In the genomic region with DNA sequence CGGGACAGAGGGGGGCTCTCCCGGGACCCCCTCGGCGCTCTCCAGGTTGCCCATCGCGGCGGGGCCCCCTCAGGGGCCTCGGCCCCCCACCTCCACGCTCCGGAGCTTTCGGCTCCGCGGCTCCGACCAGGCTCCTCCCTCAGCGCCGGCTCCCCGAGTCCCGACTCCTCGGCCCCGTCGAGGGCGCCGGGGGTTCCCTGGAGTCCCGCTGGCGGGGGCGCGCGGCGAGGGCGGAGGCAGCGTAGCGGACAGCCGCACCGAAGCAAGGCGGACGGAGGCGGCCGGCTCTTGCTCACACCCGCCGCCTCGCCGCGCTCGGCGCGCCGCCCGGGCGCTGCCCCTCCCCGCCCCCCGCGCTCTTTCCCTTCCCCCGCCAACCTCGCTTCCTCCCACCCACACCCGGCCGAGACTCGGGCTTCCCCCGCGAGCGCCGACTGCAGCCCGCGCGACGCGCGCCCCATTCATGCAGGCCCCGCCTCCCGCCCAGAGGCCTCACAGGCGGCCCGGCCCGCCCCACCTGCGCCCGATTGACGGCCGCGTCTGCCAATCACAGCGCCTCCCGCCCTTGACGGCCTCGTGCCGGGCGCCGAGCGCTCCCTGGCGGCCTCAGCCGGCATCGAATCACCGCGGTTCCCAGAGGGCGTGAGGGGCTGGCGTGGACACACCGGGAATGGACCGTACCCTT, we compare ENCODE assay signal across 1 cellular context.
TF ChIP-seq lines count a peak whose summit lies in the region.

Gene FMNL3, minus strand, starts transcription at position 279 of the 685 bp plus-strand sequence. Its CDS starts 225 bp downstream, at position 54.

TF ChIP-seq in K562, 482 proteins besides CTCF, POLR2A, EP300 and RAD21 (continued from another document and continues in another):
- TF ChIP-seq NFATC3 (IDR thresholded peaks at IDR 0.05) (no peak), CC2D1A (IDR thresholded peaks at IDR 0.05) (no peak), SRSF7 (optimal IDR thresholded peaks at IDR 0.05; ENCODE audit: low read depth, low read length) (no peak), MTA1 (IDR thresholded peaks at IDR 0.05; ENCODE audit: borderline replicate concordance) (no peak), E2F8 (IDR thresholded peaks at IDR 0.05; ENCODE audit: low read depth, partially characterized antibody) (peak; percentile 56), GTF2E2 (tag; IDR thresholded peaks at IDR 0.05) (no peak), TCFL5 (CRISPR knock-in tag; conservative IDR thresholded peaks at IDR 0.05) (no peak), ZNF133 (CRISPR knock-in tag; IDR thresholded peaks at IDR 0.05) (no peak), ETV5 (CRISPR knock-in tag; IDR thresholded peaks at IDR 0.05; ENCODE audit: low read depth) (peak; percentile 56; the same call in 1 of the 2 replicates), EGR1 (conservative IDR thresholded peaks at IDR 0.05) (peak; percentile 71), BRF1 (IDR thresholded peaks at IDR 0.05; ENCODE audit: borderline replicate concordance, extremely low read depth, insufficient read length) (no peak), ASH1L (IDR thresholded peaks at IDR 0.05; ENCODE audit: borderline replicate concordance, low read depth, partially characterized antibody) (peak; percentile 18), ZKSCAN1 (IDR thresholded peaks at IDR 0.05; ENCODE audit: low read depth, low read length) (0 out of 2 replicates have a peak, but pooled peaks have one; percentile 14), HNRNPL (IDR thresholded peaks at IDR 0.05; ENCODE audit: low read depth, low read length) (0 out of 2 replicates have a peak, but pooled peaks have one; percentile 17), ZNF282 (CRISPR knock-in tag; IDR thresholded peaks at IDR 0.05) (0 out of 2 replicates have a peak, but pooled peaks have one; percentile 85), ATF1 (CRISPR knock-in tag; IDR thresholded peaks at IDR 0.05) (no peak), ATF1 (tag; IDR thresholded peaks at IDR 0.05) (peak; percentile 76), GATAD2A (IDR thresholded peaks at IDR 0.05) (no peak), TBP (optimal IDR thresholded peaks at IDR 0.05; ENCODE audit: low read depth, low read length) (peak; percentile 57), ETS2 (tag; IDR thresholded peaks at IDR 0.05; ENCODE audit: borderline replicate concordance, poor library complexity, severe bottlenecking) (no peak), E2F3 (CRISPR knock-in tag; IDR thresholded peaks at IDR 0.05) (peak; percentile 86), HNRNPK (IDR thresholded peaks at IDR 0.05; ENCODE audit: low read depth, low read length, poor library complexity, severe bottlenecking) (peak; percentile 68), PYGO2 (tag; IDR thresholded peaks at IDR 0.05) (no peak), CREB3L1 (IDR thresholded peaks at IDR 0.05; ENCODE audit: borderline replicate concordance, low read depth) (no peak; the same call in 1 of the 2 replicates), SOX6 (IDR thresholded peaks at IDR 0.05) (0 out of 2 replicates have a peak, but pooled peaks have one; percentile 49), ZBTB40 (IDR thresholded peaks at IDR 0.05) (no peak), ZBTB40 (CRISPR knock-in tag; IDR thresholded peaks at IDR 0.05) (0 out of 2 replicates have a peak, but pooled peaks have one; percentile 54), RB1 (IDR thresholded peaks at IDR 0.05; ENCODE audit: low read depth) (peak; percentile 100), ZNF707 (CRISPR knock-in tag; conservative IDR thresholded peaks at IDR 0.05) (no peak), DIDO1 (tag; IDR thresholded peaks at IDR 0.05; ENCODE audit: low read depth) (no peak), HDAC1 (IDR thresholded peaks at IDR 0.05) (peak in 1 of 2 experiments; percentile 20; a peak in 1 of 4 replicates), ZFPM2 (CRISPR knock-in tag; IDR thresholded peaks at IDR 0.05) (0 out of 2 replicates have a peak, but pooled peaks have one; percentile 18), ESRRB (CRISPR knock-in tag; IDR thresholded peaks at IDR 0.05; ENCODE audit: borderline replicate concordance) (no peak), ZC3H4 (CRISPR knock-in tag; IDR thresholded peaks at IDR 0.05; ENCODE audit: borderline replicate concordance) (no peak), FUS (optimal IDR thresholded peaks at IDR 0.05; ENCODE audit: low read depth, low read length) (peak; percentile 38), KLF10 (CRISPR knock-in tag; IDR thresholded peaks at IDR 0.05) (no peak)
- TF ChIP-seq, protein P1, sequence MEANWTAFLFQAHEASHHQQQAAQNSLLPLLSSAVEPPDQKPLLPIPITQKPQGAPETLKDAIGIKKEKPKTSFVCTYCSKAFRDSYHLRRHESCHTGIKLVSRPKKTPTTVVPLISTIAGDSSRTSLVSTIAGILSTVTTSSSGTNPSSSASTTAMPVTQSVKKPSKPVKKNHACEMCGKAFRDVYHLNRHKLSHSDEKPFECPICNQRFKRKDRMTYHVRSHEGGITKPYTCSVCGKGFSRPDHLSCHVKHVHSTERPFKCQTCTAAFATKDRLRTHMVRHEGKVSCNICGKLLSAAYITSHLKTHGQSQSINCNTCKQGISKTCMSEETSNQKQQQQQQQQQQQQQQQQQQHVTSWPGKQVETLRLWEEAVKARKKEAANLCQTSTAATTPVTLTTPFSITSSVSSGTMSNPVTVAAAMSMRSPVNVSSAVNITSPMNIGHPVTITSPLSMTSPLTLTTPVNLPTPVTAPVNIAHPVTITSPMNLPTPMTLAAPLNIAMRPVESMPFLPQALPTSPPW (CRISPR knock-in tag; IDR thresholded peaks at IDR 0.05), result peak; percentile 96
- TF ChIP-seq, protein P2, sequence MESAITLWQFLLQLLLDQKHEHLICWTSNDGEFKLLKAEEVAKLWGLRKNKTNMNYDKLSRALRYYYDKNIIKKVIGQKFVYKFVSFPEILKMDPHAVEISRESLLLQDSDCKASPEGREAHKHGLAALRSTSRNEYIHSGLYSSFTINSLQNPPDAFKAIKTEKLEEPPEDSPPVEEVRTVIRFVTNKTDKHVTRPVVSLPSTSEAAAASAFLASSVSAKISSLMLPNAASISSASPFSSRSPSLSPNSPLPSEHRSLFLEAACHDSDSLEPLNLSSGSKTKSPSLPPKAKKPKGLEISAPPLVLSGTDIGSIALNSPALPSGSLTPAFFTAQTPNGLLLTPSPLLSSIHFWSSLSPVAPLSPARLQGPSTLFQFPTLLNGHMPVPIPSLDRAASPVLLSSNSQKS (CRISPR knock-in tag; IDR thresholded peaks at IDR 0.05), result no peak
- TF ChIP-seq, protein P3, sequence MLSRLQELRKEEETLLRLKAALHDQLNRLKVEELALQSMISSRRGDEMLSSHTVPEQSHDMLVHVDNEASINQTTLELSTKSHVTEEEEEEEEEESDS (CRISPR knock-in tag; IDR thresholded peaks at IDR 0.05), result no peak
- TF ChIP-seq, protein P4, sequence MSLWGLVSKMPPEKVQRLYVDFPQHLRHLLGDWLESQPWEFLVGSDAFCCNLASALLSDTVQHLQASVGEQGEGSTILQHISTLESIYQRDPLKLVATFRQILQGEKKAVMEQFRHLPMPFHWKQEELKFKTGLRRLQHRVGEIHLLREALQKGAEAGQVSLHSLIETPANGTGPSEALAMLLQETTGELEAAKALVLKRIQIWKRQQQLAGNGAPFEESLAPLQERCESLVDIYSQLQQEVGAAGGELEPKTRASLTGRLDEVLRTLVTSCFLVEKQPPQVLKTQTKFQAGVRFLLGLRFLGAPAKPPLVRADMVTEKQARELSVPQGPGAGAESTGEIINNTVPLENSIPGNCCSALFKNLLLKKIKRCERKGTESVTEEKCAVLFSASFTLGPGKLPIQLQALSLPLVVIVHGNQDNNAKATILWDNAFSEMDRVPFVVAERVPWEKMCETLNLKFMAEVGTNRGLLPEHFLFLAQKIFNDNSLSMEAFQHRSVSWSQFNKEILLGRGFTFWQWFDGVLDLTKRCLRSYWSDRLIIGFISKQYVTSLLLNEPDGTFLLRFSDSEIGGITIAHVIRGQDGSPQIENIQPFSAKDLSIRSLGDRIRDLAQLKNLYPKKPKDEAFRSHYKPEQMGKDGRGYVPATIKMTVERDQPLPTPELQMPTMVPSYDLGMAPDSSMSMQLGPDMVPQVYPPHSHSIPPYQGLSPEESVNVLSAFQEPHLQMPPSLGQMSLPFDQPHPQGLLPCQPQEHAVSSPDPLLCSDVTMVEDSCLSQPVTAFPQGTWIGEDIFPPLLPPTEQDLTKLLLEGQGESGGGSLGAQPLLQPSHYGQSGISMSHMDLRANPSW (CRISPR knock-in tag; IDR thresholded peaks at IDR 0.05), result peak; percentile 87; the same call in 1 of the 2 replicates
